ENCODE assay signal across 1 cellular context in genomic region chr14:81247271-81247766, GRCh38.
TF ChIP-seq lines count a peak whose summit lies in the region.

No MANE protein-coding gene starts in this region.

TF ChIP-seq in H1, 55 proteins besides CTCF, POLR2A, EP300 and RAD21:
- TF ChIP-seq CBX8 (IDR thresholded peaks at IDR 0.05; ENCODE audit: borderline replicate concordance, low read depth, low read length) (no peak), SP1 (IDR thresholded peaks at IDR 0.05; ENCODE audit: low read depth, low read length) (no peak), EGR1 (IDR thresholded peaks at IDR 0.05; ENCODE audit: borderline replicate concordance, low read depth, low read length) (no peak), POLR2AphosphoS5 (IDR thresholded peaks at IDR 0.05; ENCODE audit: low read depth, low read length) (no peak), POU5F1 (IDR thresholded peaks at IDR 0.05; ENCODE audit: low read depth, low read length) (no peak), NRF1 (IDR thresholded peaks at IDR 0.05; ENCODE audit: low read depth, low read length) (no peak), SIRT6 (IDR thresholded peaks at IDR 0.05; ENCODE audit: low read length) (no peak), PHF8 (conservative IDR thresholded peaks at IDR 0.05; ENCODE audit: low read depth, low read length) (no peak), TEAD4 (IDR thresholded peaks at IDR 0.05; ENCODE audit: low read depth, low read length) (no peak), YY1 (IDR thresholded peaks at IDR 0.05; ENCODE audit: low read depth, low read length) (no peak), MAX (IDR thresholded peaks at IDR 0.05) (no peak), SUZ12 (IDR thresholded peaks at IDR 0.05; ENCODE audit: low read length) (no peak), FOSL1 (IDR thresholded peaks at IDR 0.05; ENCODE audit: insufficient read depth, low read depth, low read length) (no peak), NANOG (IDR thresholded peaks at IDR 0.05; ENCODE audit: insufficient read depth, low read depth, low read length, poor library complexity, severe bottlenecking) (no peak)
